ENCODE assay signal across 10 cellular contexts in genomic region chr21:43758132-43758619, GRCh38. TPM values are rescaled to one million over a fixed set of nuclear protein-coding genes. Genes with fewer than 3 reads are reported as not detected.
DNase-seq lines count a peak whose midpoint lies in the region; ATAC-seq and TF ChIP-seq lines count a peak whose summit lies in the region.
"Had no signal": no experiment of that assay in that cellular context is flagged by ENCODE, and none has a peak within 500 bp of the region (broad histone marks: within the 10 kb centered on the region; RNA-seq: fewer than 3 reads in every experiment).

No MANE protein-coding gene starts in this region.

- no peaks in the 10 kb centered on the region for H3K9me3 ChIP-seq in left lung

- H3K36me3 ChIP-seq in left lung = peaks cover 0 to 100% of the 10 kb centered on the region in 2 donors

- H3K27ac ChIP-seq in cingulate gyrus (ENCODE audit: low read depth, low read length) (peak overlapping the region; percentile 65), left lung (peak overlapping the region in 1 of 2 donors; percentile 81)
- H3K27ac ChIP-seq: KMS-11 had no signal

- peak; percentile 49 for ATAC-seq in left lung
- no peak for ATAC-seq in GM18867 (IDR thresholded peaks at IDR 0.05; ENCODE audit: unreplicated experiment)

- TF ChIP-seq CTCF in left lung (IDR thresholded peaks at IDR 0.05) = no peak

- no peaks in the 10 kb centered on the region for H3K27me3 ChIP-seq in left lung

- H3K4me1 ChIP-seq in left lung = peaks cover 0 to 31% of the 10 kb centered on the region in 2 donors

- DNase-seq in MV-4-11 (lab: John Stamatoyannopoulos, UW) = peak; percentile 52
- DNase-seq in left lung = no peak
- DNase-seq in stromal cell of bone marrow (ENCODE audit: low read depth) = peak; percentile 71
- DNase-seq in cerebellar cortex (ENCODE audit: low spot score) = no peak
- no peak for DNase-seq in activated CD4-positive, CD25-positive, alpha-beta regulatory T cell (lab: John Stamatoyannopoulos, UW)
- DNase-seq in activated effector memory CD4-positive, alpha-beta T cell treated with Interleukin-2 at 50 U/mL for 16 hours = no peak
- DNase-seq: occipital lobe had no signal

- no peak overlapping the region for H3K4me3 ChIP-seq in left lung

- intact Hi-C loops in left lung (cut with DNase I) = no loop called here

RNA-seq across cellular contexts. Expression of gene CSTB, which starts 17.9 kb away (rescaled TPM):
- 100 to 1,000 TPM; 123 to 133 TPM for total RNA-seq in left lung

RNA-seq across cellular contexts. Expression of gene RRP1, which starts 31.2 kb away (rescaled TPM):
- 10 to 100 TPM; 16.1 to 19.6 TPM for total RNA-seq in left lung

RNA-seq across cellular contexts. Expression of gene PDXK, which starts 39.2 kb away (rescaled TPM):
- 100 to 1,000 TPM; 287 to 305 TPM for total RNA-seq in left lung

Comparison
In these comparisons a context has a peak if more than half of its experiments do, and no peak if none do; other contexts are left out.
1. DNase-seq: peak in MV-4-11 (single experiment) and stromal cell of bone marrow (single experiment); none in left lung (0 of 2), cerebellar cortex (single experiment), activated CD4-positive, CD25-positive, alpha-beta regulatory T cell (0 of 4) and activated effector memory CD4-positive, alpha-beta T cell treated with Interleukin-2 at 50 U/mL for 16 hours (single experiment).